Comparison of ENCODE assay signal across 7 cellular contexts in genomic region chr13:90494849-90495248, GRCh38.
A peak's percentile ranks its signal among the peaks of the same experiment; 100 is the strongest.
DNase-seq lines count a peak whose midpoint lies in the region; FAIRE-seq and TF ChIP-seq lines count a peak whose summit lies in the region.
"Not testable (repeated sequence)": the region's sequence is repeated elsewhere in the genome, so short reads cannot be mapped to it uniquely, and the experiment has no call there.

No MANE protein-coding gene starts in this region.

- H3K36me3 ChIP-seq in kidney (ENCODE audit: control insufficient read depth in 1 of 2, insufficient read depth in 2 of 2, low read length in 2 of 2); testis (ENCODE audit: low read depth, missing control alignments): not testable (repeated sequence)

- H3K27me3 Mint-ChIP-seq in chondrocyte (ENCODE audit: low read depth); glutamatergic neuron (ENCODE audit: unreplicated experiment): not testable (repeated sequence)

- not testable (repeated sequence) for H3K9ac ChIP-seq in kidney (ENCODE audit: low read length in 2 of 2)

- not testable (repeated sequence) for H3K27me3 ChIP-seq in testis

- H3K4me3 ChIP-seq in kidney (ENCODE audit: low read length in 2 of 2) = not testable (repeated sequence)
- H3K4me3 ChIP-seq in testis = peak overlapping the region; percentile 21 to 46

- 76 to 93% methylated on average over 11 to 27 of the region's 27 CpGs for WGBS in testis, 2 donors

- not testable (repeated sequence) for H3K9me3 ChIP-seq in kidney (ENCODE audit: control insufficient read depth in 1 of 2, low read length in 2 of 2); testis

- not testable (repeated sequence) for H3K27ac Mint-ChIP-seq in chondrocyte (ENCODE audit: unreplicated experiment); glutamatergic neuron (ENCODE audit: unreplicated experiment)

- peaks cover 15% of the 10 kb centered on the region for H3K9me3 Mint-ChIP-seq in chondrocyte (ENCODE audit: low read depth)
- H3K9me3 Mint-ChIP-seq in glutamatergic neuron (ENCODE audit: unreplicated experiment) = not testable (repeated sequence)

- FAIRE-seq in kidney (lab: Jason Lieb, UNC) = not testable (repeated sequence)

- intact Hi-C loops in kidney (cut with DNase I); posterior vena cava (cut with DNase I); testis (cut with DNase I; ENCODE audit: low total_unique reads): not testable (repeated sequence)

- peak overlapping the region; percentile 72 for H3K27ac ChIP-seq in VCaP
- H3K27ac ChIP-seq in kidney (ENCODE audit: low read depth in 2 of 2, low read length in 2 of 2); testis: not testable (repeated sequence)

- not testable (repeated sequence) for H3K36me3 Mint-ChIP-seq in chondrocyte (ENCODE audit: low read depth); glutamatergic neuron (ENCODE audit: unreplicated experiment)

- not testable (repeated sequence) for H3K4me3 Mint-ChIP-seq in chondrocyte (ENCODE audit: unreplicated experiment); glutamatergic neuron (ENCODE audit: unreplicated experiment)

- not testable (repeated sequence) for TF ChIP-seq CTCF in VCaP (conservative IDR thresholded peaks at IDR 0.05); chondrocyte (IDR thresholded peaks at IDR 0.05); glutamatergic neuron (IDR thresholded peaks at IDR 0.05; ENCODE audit: partially characterized antibody, unreplicated experiment); kidney (IDR thresholded peaks at IDR 0.05; ENCODE audit: borderline replicate concordance, extremely low read depth, insufficient read depth); testis (IDR thresholded peaks at IDR 0.05)

- H3K4me1 Mint-ChIP-seq in chondrocyte (ENCODE audit: low read depth); glutamatergic neuron (ENCODE audit: low read depth, unreplicated experiment): not testable (repeated sequence)

- H3K4me1 ChIP-seq in kidney (ENCODE audit: control insufficient read depth in 1 of 2, insufficient read depth in 1 of 2, low read depth in 1 of 2, low read length in 2 of 2); testis: not testable (repeated sequence)

- not testable (repeated sequence) for TF ChIP-seq POLR2A in testis (IDR thresholded peaks at IDR 0.05)

- DNase-seq in activated gamma-delta T cell (lab: John Stamatoyannopoulos, UW) (peak; percentile 8), chondrocyte (ENCODE audit: low spot score) (peak; percentile 87), glutamatergic neuron (peak; percentile 12), kidney (peak; percentile 66), posterior vena cava (ENCODE audit: low spot score) (peak; percentile 58), testis (peak; percentile 28)

Comparison
In these comparisons a context has a peak if more than half of its experiments do, and no peak if none do; other contexts are left out.
1. DNase-seq: peak in every context shown above with its lines; median percentile 87 in chondrocyte; 66 in kidney; 58 in posterior vena cava; 28 in testis; 12 in glutamatergic neuron; 8 in activated gamma-delta T cell.